In the genomic region with DNA sequence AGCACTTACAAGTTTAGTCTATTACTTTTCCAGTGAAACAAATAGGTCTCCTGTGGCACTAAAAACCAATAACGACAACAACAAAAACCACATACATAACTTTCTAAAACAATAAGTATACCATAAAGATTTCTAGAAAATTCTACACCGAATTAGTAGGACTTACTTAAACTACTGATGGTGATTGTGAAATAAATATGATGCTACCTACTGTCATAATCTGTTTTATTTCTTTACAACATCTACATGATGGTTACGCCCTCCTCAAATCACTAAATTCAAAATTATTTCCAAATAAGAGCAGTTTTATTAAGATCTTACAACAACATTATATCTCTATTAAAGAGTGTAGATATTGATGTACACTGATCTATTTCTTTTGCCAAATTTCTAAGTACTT, we compare ENCODE assay signal across 21 cellular contexts.
DNase-seq lines count a peak whose midpoint lies in the region; ATAC-seq, FAIRE-seq and TF ChIP-seq lines count a peak whose summit lies in the region.
"Had no signal": no experiment of that assay in that cellular context is flagged by ENCODE, and none has a peak within 500 bp of the region (broad histone marks: within the 10 kb centered on the region; RNA-seq: fewer than 3 reads in every experiment).

No MANE protein-coding gene starts in this region.

- H3K79me1 ChIP-seq in IMR-90 (ENCODE audit: low read depth in 1 of 2, low read length in 2 of 2): peaks cover 17 to 23% of the 10 kb centered on the region in 2 experiments

- H3K27me3 ChIP-seq in IMR-90 (ENCODE audit: control insufficient read depth, insufficient read depth, low read length): no peaks in the 10 kb centered on the region
- H3K27me3 ChIP-seq in sigmoid colon: no peaks in the 10 kb centered on the region
- H3K27me3 ChIP-seq: BLaER1 treated with 17β-estradiol and CSF1 and Interleukin-3, amounts not matched to agents 10 nM and 100 nM had no signal

- H2BK5ac ChIP-seq in IMR-90 (ENCODE audit: low read depth, low read length, poor library complexity, severe bottlenecking): no peak overlapping the region

- no peak overlapping the region for H2BK120ac ChIP-seq in IMR-90 (ENCODE audit: low read depth, low read length)

- H2BK20ac ChIP-seq in IMR-90 (ENCODE audit: low read depth, low read length): no peak overlapping the region

- CTCF ChIA-PET in IMR-90 (lab: Yijun Ruan, JAX): no interaction called here

- H3K9me1 ChIP-seq in IMR-90 (ENCODE audit: insufficient read depth, low read length): peaks cover 3% of the 10 kb centered on the region; the same call in 1 of the 2 replicates

- no peak overlapping the region for H2BK15ac ChIP-seq in IMR-90 (ENCODE audit: low read depth, low read length)

- H3K9me3 ChIP-seq in IMR-90 (ENCODE audit: control insufficient read depth, insufficient read depth, low read length) (no peaks in the 10 kb centered on the region; the same call in 1 of the 2 replicates), sigmoid colon (no peaks in the 10 kb centered on the region)

- no peak overlapping the region for H3K27ac ChIP-seq in IMR-90 (ENCODE audit: insufficient read depth, low read length)
- peak overlapping the region in 3 of 4 donors; percentile 43 to 85 (median 69) for H3K27ac ChIP-seq in sigmoid colon
- H3K27ac ChIP-seq: BLaER1 treated with 17β-estradiol and CSF1 and Interleukin-3, amounts not matched to agents 10 nM and 100 nM had no signal

- H3K4ac ChIP-seq in IMR-90 (ENCODE audit: low read depth, low read length): no peak overlapping the region

- no peak for TF ChIP-seq CTCF in IMR-90 (conservative IDR thresholded peaks at IDR 0.05; ENCODE audit: low read depth, low read length)
- TF ChIP-seq CTCF in sigmoid colon (IDR thresholded peaks at IDR 0.05): no peak

- H4K91ac ChIP-seq in IMR-90 (ENCODE audit: insufficient read depth, low read depth, low read length): no peak overlapping the region

- H2AK5ac ChIP-seq in IMR-90 (ENCODE audit: low read depth, low read length): no peak overlapping the region

- POLR2A ChIA-PET in IMR-90 (lab: Charles Lee; ENCODE audit: unreplicated experiment): no interaction called here

- H3K4me1 ChIP-seq in IMR-90 (ENCODE audit: control insufficient read depth, insufficient read depth, low read length): peaks cover 6% of the 10 kb centered on the region
- H3K4me1 ChIP-seq in sigmoid colon: peaks cover 0 to 95% (median 72%) of the 10 kb centered on the region in 4 donors
- H3K4me1 ChIP-seq: BLaER1 treated with 17β-estradiol and CSF1 and Interleukin-3, amounts not matched to agents 10 nM and 100 nM had no signal

- H4K5ac ChIP-seq in IMR-90 (ENCODE audit: low read depth, low read length): no peak overlapping the region

- no peak overlapping the region for H3K14ac ChIP-seq in IMR-90 (replicated peaks; ENCODE audit: low read depth, low read length)

- TF ChIP-seq POLR2A in IMR-90 (IDR thresholded peaks at IDR 0.05; ENCODE audit: low read depth, low read length) (no peak), sigmoid colon (IDR thresholded peaks at IDR 0.05) (no peak)

- no peak for DNase-seq in IMR-90
- DNase-seq in frontal cortex (ENCODE audit: low spot score in 2 of 2): no peak
- DNase-seq in sigmoid colon: no peak
- no peak for DNase-seq in midbrain (lab: John Stamatoyannopoulos, UW)
- DNase-seq in NCI-H1930 (lab: John Stamatoyannopoulos, UW): no peak
- no peak for DNase-seq in stimulated activated CD4-positive, alpha-beta T cell treated with anti-CD3 and anti-CD28 coated beads, Interleukin-2, amount 100 ng/mL, for 24 hours
- DNase-seq: 8988T; Calu3; CD8-positive, alpha-beta T cell; DMS 273 treated with DMSO at 0.1 percent for 48 hours; DMS53; DND-41; EL; GOT3; H7 had no signal

- no peak overlapping the region for H3K18ac ChIP-seq in IMR-90 (ENCODE audit: low read depth, low read length)

- in situ Hi-C loops in IMR-90 (cut with MboI; ENCODE audit: low sequenced_read_pairs): no loop called here

- ATAC-seq in IMR-90 (ENCODE audit: low read depth) (no peak), GM21529 (IDR thresholded peaks at IDR 0.05; ENCODE audit: unreplicated experiment) (no peak)
- ATAC-seq: CD8-positive, alpha-beta T cell; HCT116 had no signal

- H3K36me3 ChIP-seq in IMR-90 (ENCODE audit: control insufficient read depth, insufficient read depth, low read length) (peaks cover 32% of the 10 kb centered on the region), sigmoid colon (peaks cover 0 to 77% (median 18%) of the 10 kb centered on the region in 4 donors)

- no peak overlapping the region for H4K8ac ChIP-seq in IMR-90 (ENCODE audit: low read depth in 2 of 2, low read length in 2 of 2)

- TF ChIP-seq RAD21 in IMR-90 (IDR thresholded peaks at IDR 0.05; ENCODE audit: low read length): no peak

- no peak for TF ChIP-seq EP300 in sigmoid colon (IDR thresholded peaks at IDR 0.05)

- intact Hi-C loops in IMR-90 (cut with micrococcal nuclease): no loop called here
- intact Hi-C loops in sigmoid colon (cut with DNase I): no loop called here

- no peak overlapping the region for H3K23ac ChIP-seq in IMR-90 (ENCODE audit: low read depth, low read length)

- H3K4me3 ChIP-seq in IMR-90 (ENCODE audit: insufficient read depth, low read depth, low read length) (no peak overlapping the region), sigmoid colon (no peak overlapping the region)
- H3K4me3 ChIP-seq: BLaER1 treated with 17β-estradiol and CSF1 and Interleukin-3, amounts not matched to agents 10 nM and 100 nM had no signal

- H3K4me2 ChIP-seq in IMR-90 (ENCODE audit: low read depth, low read length): no peak overlapping the region
- H3K4me2 ChIP-seq: BLaER1 treated with 17β-estradiol and CSF1 and Interleukin-3, amounts not matched to agents 10 nM and 100 nM had no signal

- WGBS in IMR-90 (ENCODE audit: extremely low coverage in 2 of 2, insufficient read length in 1 of 2), 2 experiments: no CpG with 5 or more reads among the region's 3 CpGs
- 88 to 90% methylated on average over 3 of the region's 3 CpGs for WGBS in sigmoid colon, 2 donors

- H4K20me1 ChIP-seq in IMR-90 (ENCODE audit: insufficient read depth, low read length): no peaks in the 10 kb centered on the region
- H4K20me1 ChIP-seq: BLaER1 treated with 17β-estradiol and CSF1 and Interleukin-3, amounts not matched to agents 10 nM and 100 nM had no signal

- no TSS peak for BruUV-seq in IMR-90 (replicated peaks; lab: Mats Ljungman, UMichigan)

- dilution Hi-C loops in IMR-90 (cut with HindIII; ENCODE audit: low sequenced_read_pairs, unreplicated experiment): no loop called here

- H3K9ac ChIP-seq in IMR-90 (ENCODE audit: low read depth, low read length): no peak overlapping the region
- H3K9ac ChIP-seq: BLaER1 treated with 17β-estradiol and CSF1 and Interleukin-3, amounts not matched to agents 10 nM and 100 nM had no signal

- no peak overlapping the region for H2AFZ ChIP-seq in IMR-90 (replicated peaks; ENCODE audit: low read length, poor library complexity)

- no peak overlapping the region for H2AK9ac ChIP-seq in IMR-90 (replicated peaks; ENCODE audit: low read depth, low read length, poor library complexity)

- no peak overlapping the region for H3K56ac ChIP-seq in IMR-90 (ENCODE audit: extremely low read depth, insufficient read depth, low read length)

- FAIRE-seq in A204.1 (lab: Jason Lieb, UNC) (peak; percentile 56), frontal cortex (lab: Jason Lieb, UNC) (peak; percentile 43)
- FAIRE-seq: GM12891, HTR-8/SVneo had no signal

TF ChIP-seq in IMR-90, 13 proteins besides CTCF, POLR2A, EP300 and RAD21:
- TF ChIP-seq MAFK (IDR thresholded peaks at IDR 0.05; ENCODE audit: low read depth, low read length) (no peak), CEBPB (IDR thresholded peaks at IDR 0.05; ENCODE audit: low read depth, low read length) (peak; percentile 51; the same call in 1 of the 2 replicates), RFX5 (IDR thresholded peaks at IDR 0.05; ENCODE audit: low read depth, low read length) (no peak)
- TF ChIP-seq, protein P1, sequence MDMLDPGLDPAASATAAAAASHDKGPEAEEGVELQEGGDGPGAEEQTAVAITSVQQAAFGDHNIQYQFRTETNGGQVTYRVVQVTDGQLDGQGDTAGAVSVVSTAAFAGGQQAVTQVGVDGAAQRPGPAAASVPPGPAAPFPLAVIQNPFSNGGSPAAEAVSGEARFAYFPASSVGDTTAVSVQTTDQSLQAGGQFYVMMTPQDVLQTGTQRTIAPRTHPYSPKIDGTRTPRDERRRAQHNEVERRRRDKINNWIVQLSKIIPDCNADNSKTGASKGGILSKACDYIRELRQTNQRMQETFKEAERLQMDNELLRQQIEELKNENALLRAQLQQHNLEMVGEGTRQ (IDR thresholded peaks at IDR 0.05; ENCODE audit: low read depth, low read length): no peak
- TF ChIP-seq, protein P2, sequence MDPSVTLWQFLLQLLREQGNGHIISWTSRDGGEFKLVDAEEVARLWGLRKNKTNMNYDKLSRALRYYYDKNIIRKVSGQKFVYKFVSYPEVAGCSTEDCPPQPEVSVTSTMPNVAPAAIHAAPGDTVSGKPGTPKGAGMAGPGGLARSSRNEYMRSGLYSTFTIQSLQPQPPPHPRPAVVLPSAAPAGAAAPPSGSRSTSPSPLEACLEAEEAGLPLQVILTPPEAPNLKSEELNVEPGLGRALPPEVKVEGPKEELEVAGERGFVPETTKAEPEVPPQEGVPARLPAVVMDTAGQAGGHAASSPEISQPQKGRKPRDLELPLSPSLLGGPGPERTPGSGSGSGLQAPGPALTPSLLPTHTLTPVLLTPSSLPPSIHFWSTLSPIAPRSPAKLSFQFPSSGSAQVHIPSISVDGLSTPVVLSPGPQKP (IDR thresholded peaks at IDR 0.05; ENCODE audit: borderline replicate concordance, low read depth, low read length): no peak
